Comparison of ENCODE assay signal across 12 cellular contexts in the genomic region with DNA sequence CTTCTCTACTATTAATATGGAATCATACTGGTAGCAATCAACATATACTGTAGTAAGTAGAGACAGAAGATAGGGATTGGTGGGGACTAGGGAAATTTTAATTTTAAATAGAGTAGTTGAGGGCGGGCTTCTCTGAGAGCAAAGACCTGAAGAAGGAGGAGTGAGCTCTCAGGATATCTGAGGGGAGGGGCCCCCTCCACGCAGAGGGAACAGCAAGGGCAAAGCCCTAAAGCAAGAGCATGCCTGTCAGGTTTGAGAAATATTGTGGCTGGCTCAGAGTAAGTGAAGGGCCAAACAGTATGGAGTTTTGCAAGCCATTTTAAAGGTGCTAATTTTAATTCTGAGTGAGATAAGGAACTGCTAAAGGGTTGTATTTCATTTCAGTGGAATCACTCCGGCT.
DNase-seq lines count a peak whose midpoint lies in the region; ATAC-seq and TF ChIP-seq lines count a peak whose summit lies in the region.
"Had no signal": no experiment of that assay in that cellular context is flagged by ENCODE, and none has a peak within 500 bp of the region (broad histone marks: within the 10 kb centered on the region; RNA-seq: fewer than 3 reads in every experiment).

No MANE protein-coding gene starts in this region.

- H3K9me3 Mint-ChIP-seq in stimulated activated effector memory CD8-positive, alpha-beta T cell treated with anti-CD3 and anti-CD28 coated beads, Interleukin-12 subunit alpha, Interleukin-12 subunit beta, amount 100 ng/mL, for 72 hours = no peaks in the 10 kb centered on the region
- H3K9me3 Mint-ChIP-seq: activated T-helper 2 cell treated with anti-CD3 and anti-CD28 coated beads, Interferon-gamma antibody, Interleukin-2, Interleukin-4, amounts not matched to agents 10 μg/mL and 5 μg/mL and 100 μg/mL, durations not matched to agents 14 hours and 24 hours and 36 hours had no signal

- peak overlapping the region; percentile 21 for H3K27ac Mint-ChIP-seq in stimulated activated effector memory CD8-positive, alpha-beta T cell treated with anti-CD3 and anti-CD28 coated beads, Interleukin-12 subunit alpha, Interleukin-12 subunit beta, amount 100 ng/mL, for 72 hours

- H3K27me3 ChIP-seq in cardiac muscle cell (no peaks in the 10 kb centered on the region), right atrium auricular region (no peaks in the 10 kb centered on the region), RWPE2 (ENCODE audit: insufficient read depth, poor library complexity, severe bottlenecking) (no peaks in the 10 kb centered on the region)
- H3K27me3 ChIP-seq: stomach, upper lobe of right lung had no signal

- ATAC-seq in RWPE2 (ENCODE audit: low read depth) (peak; percentile 15; the same call in 1 of the 3 replicates), esophagus mucosa (peak; percentile 22), HG03045 (IDR thresholded peaks at IDR 0.05; ENCODE audit: unreplicated experiment) (no peak)
- ATAC-seq in stimulated activated effector memory CD8-positive, alpha-beta T cell treated with anti-CD3 and anti-CD28 coated beads, Interleukin-12 subunit alpha, Interleukin-12 subunit beta, amount 100 ng/mL, for 72 hours = no peak

- H3K4me1 ChIP-seq in cardiac muscle cell (ENCODE audit: low read depth) (peaks cover 8% of the 10 kb centered on the region), right atrium auricular region (no peaks in the 10 kb centered on the region), RWPE2 (ENCODE audit: insufficient read depth, poor library complexity, severe bottlenecking) (no peaks in the 10 kb centered on the region)
- H3K4me1 ChIP-seq: upper lobe of right lung had no signal

- TF ChIP-seq CTCF in cardiac muscle cell (IDR thresholded peaks at IDR 0.05; ENCODE audit: low read depth, low read length) = no peak
- TF ChIP-seq CTCF in right atrium auricular region (IDR thresholded peaks at IDR 0.05) = no peak
- no peak for TF ChIP-seq CTCF in RWPE2 (IDR thresholded peaks at IDR 0.05; ENCODE audit: poor library complexity, severe bottlenecking)

- peak overlapping the region; percentile 73 for H3K27ac ChIP-seq in cardiac muscle cell
- H3K27ac ChIP-seq in right atrium auricular region = no peak overlapping the region
- no peak overlapping the region for H3K27ac ChIP-seq in RWPE2 (ENCODE audit: poor library complexity, severe bottlenecking)
- H3K27ac ChIP-seq: RWPE1, upper lobe of right lung had no signal

- DNase-seq in cardiac muscle cell (ENCODE audit: low read depth in 1 of 2, low spot score in 1 of 2) (peak in 1 of 2 donors; percentile 41), right atrium auricular region (ENCODE audit: low spot score) (no peak), RWPE2 (ENCODE audit: low spot score) (no peak), SIG-M5 treated with dmso at 0.1 percent for 504 hours (lab: John Stamatoyannopoulos, UW; ENCODE audit: unreplicated experiment) (no peak)
- DNase-seq in stimulated activated effector memory CD8-positive, alpha-beta T cell treated with anti-CD3 and anti-CD28 coated beads, Interleukin-12 subunit alpha, Interleukin-12 subunit beta, amount 100 ng/mL, for 72 hours (ENCODE audit: low spot score in 2 of 2) = no peak
- DNase-seq: upper lobe of right lung had no signal

- no peak overlapping the region for H3K4me3 ChIP-seq in cardiac muscle cell
- H3K4me3 ChIP-seq in right atrium auricular region = no peak overlapping the region
- no peak overlapping the region for H3K4me3 ChIP-seq in RWPE2 (ENCODE audit: severe bottlenecking)
- H3K4me3 ChIP-seq: skin epidermis, stomach, upper lobe of right lung had no signal

- H3K4me3 Mint-ChIP-seq in stimulated activated effector memory CD8-positive, alpha-beta T cell treated with anti-CD3 and anti-CD28 coated beads, Interleukin-12 subunit alpha, Interleukin-12 subunit beta, amount 100 ng/mL, for 72 hours = no peak overlapping the region

- H3K36me3 ChIP-seq in cardiac muscle cell (peaks cover 30% of the 10 kb centered on the region), right atrium auricular region (peaks cover 11% of the 10 kb centered on the region), RWPE2 (ENCODE audit: low read depth) (peaks cover 45% of the 10 kb centered on the region)

- H3K9me3 ChIP-seq in cardiac muscle cell (ENCODE audit: low read depth) (no peaks in the 10 kb centered on the region), right atrium auricular region (no peaks in the 10 kb centered on the region), RWPE2 (ENCODE audit: severe bottlenecking) (no peaks in the 10 kb centered on the region)
- H3K9me3 ChIP-seq: stomach, upper lobe of right lung had no signal

- H3K36me3 Mint-ChIP-seq in stimulated activated effector memory CD8-positive, alpha-beta T cell treated with anti-CD3 and anti-CD28 coated beads, Interleukin-12 subunit alpha, Interleukin-12 subunit beta, amount 100 ng/mL, for 72 hours = peaks cover 63% of the 10 kb centered on the region

- peaks cover 20% of the 10 kb centered on the region for H3K4me1 Mint-ChIP-seq in stimulated activated effector memory CD8-positive, alpha-beta T cell treated with anti-CD3 and anti-CD28 coated beads, Interleukin-12 subunit alpha, Interleukin-12 subunit beta, amount 100 ng/mL, for 72 hours

Comparison
In these comparisons a context has a peak if more than half of its experiments do, and no peak if none do; other contexts are left out.
1. ATAC-seq: peak in RWPE2 (single experiment) and esophagus mucosa (single experiment); none in stimulated activated effector memory CD8-positive, alpha-beta T cell treated with anti-CD3 and anti-CD28 coated beads, Interleukin-12 subunit alpha, Interleukin-12 subunit beta, amount 100 ng/mL, for 72 hours (single experiment) and HG03045 (single experiment).